36 cellular contexts compared by ENCODE assay signal in genomic region chr16:68717684-68718083, GRCh38. TPM values are rescaled to one million over a fixed set of nuclear protein-coding genes. Genes with fewer than 3 reads are reported as not detected.
"Had no signal": no experiment of that assay in that cellular context is flagged by ENCODE, and none has a peak within 500 bp of the region (broad histone marks: within the 10 kb centered on the region; RNA-seq: fewer than 3 reads in every experiment).

No MANE protein-coding gene starts in this region.

- H3K9ac ChIP-seq: KMS-11 had no signal

- H3K4me3 ChIP-seq: MG63 had no signal

- H3K9me3 ChIP-seq: MG63 had no signal

- H3K27ac ChIP-seq: KMS-11 had no signal

- DNase-seq: Karpas-422, Kasumi-1, MG63, MM.1S, MV-4-11, NCI-H1048, NCI-H1092, NCI-H1092 treated with DMSO at 0.1 percent for 48 hours, NCI-H1105, NCI-H1105 treated with DMSO at 0.1 percent for 48 hours, NCI-H1417, NCI-H1417 treated with DMSO at 0.1 percent for 48 hours, NCI-H1436, NCI-H1436 treated with DMSO at 0.1 percent for 48 hours, NCI-H146, NCI-H1694, NCI-H1694 treated with DMSO at 0.1 percent for 48 hours, NCI-H187, NCI-H187 treated with DMSO at 0.1 percent for 48 hours, NCI-H1930, NCI-H2029, NCI-H2029 treated with DMSO at 0.1 percent for 48 hours, NCI-H2081, NCI-H2081 treated with DMSO at 0.1 percent for 48 hours, NCI-H2107, NCI-H2171, NCI-H2171 treated with DMSO at 0.1 percent for 48 hours, NCI-H2227 treated with DMSO at 0.1 percent for 48 hours, NCI-H226, NCI-H345, NCI-H446, NCI-H446 treated with DMSO at 0.1 percent for 48 hours, NCI-H510A had no signal

- H3K27me3 ChIP-seq: MG63 had no signal

- H3K36me3 ChIP-seq: MG63 had no signal

- H3K4me2 ChIP-seq: KMS-11 had no signal

RNA-seq across cellular contexts. Expression of gene CDH1, which starts 19.4 kb away (rescaled TPM):
- total RNA-seq: LHCN-M2, NCI-H460 had no signal
